In the genomic region with DNA sequence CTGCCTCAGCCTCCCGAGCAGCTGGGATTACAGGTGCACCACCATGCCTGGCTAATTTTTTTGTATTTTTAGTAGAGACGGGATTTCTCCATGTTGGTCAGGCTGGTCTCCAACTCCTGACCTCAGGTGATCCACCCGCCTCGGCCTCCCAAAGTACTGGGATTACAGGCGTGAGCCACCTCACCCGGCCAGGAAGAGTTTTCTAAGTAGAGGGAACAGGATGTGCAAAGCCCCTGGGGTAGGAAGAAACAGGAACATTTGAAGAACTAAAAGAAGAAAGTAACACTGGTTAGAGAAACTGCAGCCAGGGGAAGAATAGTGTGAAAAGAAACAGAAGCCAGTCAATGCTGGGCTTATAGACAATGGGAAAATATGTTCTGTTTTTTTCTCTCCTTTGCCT, we compare ENCODE assay signal across 8 cellular contexts. TPM values are rescaled to one million over a fixed set of nuclear protein-coding genes. Genes with fewer than 3 reads are reported as not detected.
A peak's percentile ranks its signal among the peaks of the same experiment; 100 is the strongest.
DNase-seq lines count a peak whose midpoint lies in the region; ATAC-seq and TF ChIP-seq lines count a peak whose summit lies in the region.
"Not testable (repeated sequence)": the region's sequence is repeated elsewhere in the genome, so short reads cannot be mapped to it uniquely, and the experiment has no call there.

No MANE protein-coding gene starts in this region.

- H3K27me3 ChIP-seq in OCI-LY1 (ENCODE audit: insufficient read depth, low read length); SU-DHL-6 (ENCODE audit: low read length); naive thymus-derived CD4-positive, alpha-beta T cell (ENCODE audit: control insufficient read depth in 2 of 2, insufficient read depth in 2 of 2, low read length in 2 of 2): not testable (repeated sequence)

- DNase-seq in CD14-positive monocyte (ENCODE audit: low spot score); activated CD4-positive, alpha-beta memory T cell treated with anti-CD3 and anti-CD28 coated beads, Interleukin-2, amount 10 ng/mL, durations not matched to agents 7 days and 5 days; activated naive CD8-positive, alpha-beta T cell treated with anti-CD3 and anti-CD28 coated beads, Interleukin-2, amount 10 ng/mL, durations not matched to agents 7 days and 5 days; naive thymus-derived CD4-positive, alpha-beta T cell: not testable (repeated sequence)
- DNase-seq in coronary artery (ENCODE audit: low spot score) (peak; percentile 12), sciatic nerve (ENCODE audit: low spot score) (peak; percentile 12)

- H2AFZ ChIP-seq in OCI-LY1 (ENCODE audit: low read length); SU-DHL-6 (ENCODE audit: low read depth, low read length, severe bottlenecking): not testable (repeated sequence)

- H3K36me3 Mint-ChIP-seq in CD14-positive monocyte; activated CD4-positive, alpha-beta memory T cell treated with anti-CD3 and anti-CD28 coated beads, Interleukin-2, amount 10 ng/mL, durations not matched to agents 7 days and 5 days (ENCODE audit: low read depth); activated naive CD8-positive, alpha-beta T cell treated with anti-CD3 and anti-CD28 coated beads, Interleukin-2, amount 10 ng/mL, durations not matched to agents 7 days and 5 days; naive thymus-derived CD4-positive, alpha-beta T cell: not testable (repeated sequence)

- not testable (repeated sequence) for H3K36me3 ChIP-seq in OCI-LY1 (ENCODE audit: insufficient read depth, low read length); SU-DHL-6 (ENCODE audit: low read length); naive thymus-derived CD4-positive, alpha-beta T cell (ENCODE audit: control insufficient read depth in 2 of 3, insufficient read depth in 3 of 3, low read length in 3 of 3)

- not testable (repeated sequence) for H3F3A ChIP-seq in OCI-LY1 (ENCODE audit: insufficient read depth, low read length)
- H3F3A ChIP-seq in SU-DHL-6 (ENCODE audit: insufficient read depth), result peaks cover 31% of the 10 kb centered on the region

- ATAC-seq in activated naive CD8-positive, alpha-beta T cell treated with anti-CD3 and anti-CD28 coated beads, Interleukin-2, amount 10 ng/mL, durations not matched to agents 7 days and 5 days (ENCODE audit: low read depth); naive thymus-derived CD4-positive, alpha-beta T cell; sciatic nerve: not testable (repeated sequence)

- not testable (repeated sequence) for H3K79me2 ChIP-seq in OCI-LY1 (ENCODE audit: insufficient read depth, low read length); SU-DHL-6 (ENCODE audit: insufficient read depth, low read length)

- H3K4me3 Mint-ChIP-seq in CD14-positive monocyte; activated CD4-positive, alpha-beta memory T cell treated with anti-CD3 and anti-CD28 coated beads, Interleukin-2, amount 10 ng/mL, durations not matched to agents 7 days and 5 days; activated naive CD8-positive, alpha-beta T cell treated with anti-CD3 and anti-CD28 coated beads, Interleukin-2, amount 10 ng/mL, durations not matched to agents 7 days and 5 days: not testable (repeated sequence)
- peak overlapping the region in 1 of 10 donors; percentile 25 for H3K4me3 Mint-ChIP-seq in naive thymus-derived CD4-positive, alpha-beta T cell

- POLR2A ChIA-PET in activated CD4-positive, alpha-beta memory T cell treated with anti-CD3 and anti-CD28 coated beads, Interleukin-2, amount 10 ng/mL, durations not matched to agents 7 days and 5 days (lab: Charles Lee), result not testable (repeated sequence)
- POLR2A ChIA-PET in activated naive CD8-positive, alpha-beta T cell treated with anti-CD3 and anti-CD28 coated beads, Interleukin-2, amount 10 ng/mL, durations not matched to agents 7 days and 5 days (lab: Charles Lee), result interaction anchor here (0.6 to 1.7 kb wide), 2 partner anchors 11 kb away, joined by 3 to 5 read pairs; no protein-coding TSS in a partner anchor
- POLR2A ChIA-PET in naive thymus-derived CD4-positive, alpha-beta T cell (lab: Charles Lee), result interaction anchor here (0.6 kb wide), 1 partner anchor 13 kb away, joined by 3 read pairs; no protein-coding TSS in a partner anchor

- H3K9ac ChIP-seq in OCI-LY1 (ENCODE audit: low read length); SU-DHL-6 (ENCODE audit: low read length): not testable (repeated sequence)

- CTCF ChIA-PET in activated CD4-positive, alpha-beta memory T cell treated with anti-CD3 and anti-CD28 coated beads, Interleukin-2, amount 10 ng/mL, durations not matched to agents 7 days and 5 days (lab: Charles Lee); naive thymus-derived CD4-positive, alpha-beta T cell (lab: Charles Lee): not testable (repeated sequence)

- H3K4me3 ChIP-seq in OCI-LY1 (ENCODE audit: low read depth, low read length, poor library complexity, severe bottlenecking); SU-DHL-6 (ENCODE audit: insufficient read depth, low read length, poor library complexity, severe bottlenecking); coronary artery; naive thymus-derived CD4-positive, alpha-beta T cell (ENCODE audit: low read length): not testable (repeated sequence)

- H3K4me1 Mint-ChIP-seq in CD14-positive monocyte, result peaks cover 27% of the 10 kb centered on the region
- not testable (repeated sequence) for H3K4me1 Mint-ChIP-seq in activated CD4-positive, alpha-beta memory T cell treated with anti-CD3 and anti-CD28 coated beads, Interleukin-2, amount 10 ng/mL, durations not matched to agents 7 days and 5 days
- peaks cover 23% of the 10 kb centered on the region for H3K4me1 Mint-ChIP-seq in activated naive CD8-positive, alpha-beta T cell treated with anti-CD3 and anti-CD28 coated beads, Interleukin-2, amount 10 ng/mL, durations not matched to agents 7 days and 5 days
- peaks cover 11 to 34% (median 20%) of the 10 kb centered on the region in 7 donors for H3K4me1 Mint-ChIP-seq in naive thymus-derived CD4-positive, alpha-beta T cell

- not testable (repeated sequence) for TF ChIP-seq CTCF in CD14-positive monocyte (IDR thresholded peaks at IDR 0.05); OCI-LY1 (IDR thresholded peaks at IDR 0.05; ENCODE audit: low read length); SU-DHL-6 (IDR thresholded peaks at IDR 0.05; ENCODE audit: insufficient read depth, low read length, poor library complexity, severe bottlenecking); coronary artery (IDR thresholded peaks at IDR 0.05)

- H4K20me1 ChIP-seq in OCI-LY1 (ENCODE audit: insufficient read depth, low read length); SU-DHL-6 (ENCODE audit: low read depth, low read length): not testable (repeated sequence)

- intact Hi-C loops in CD14-positive monocyte (cut with micrococcal nuclease); naive thymus-derived CD4-positive, alpha-beta T cell (cut with micrococcal nuclease); sciatic nerve (cut with DNase I): not testable (repeated sequence)

- not testable (repeated sequence) for H3K4me2 ChIP-seq in OCI-LY1 (ENCODE audit: low read length)
- H3K4me2 ChIP-seq in SU-DHL-6 (ENCODE audit: low read depth, low read length, poor library complexity, severe bottlenecking), result peak overlapping the region; percentile 6

- not testable (repeated sequence) for H3K9me3 Mint-ChIP-seq in CD14-positive monocyte; activated CD4-positive, alpha-beta memory T cell treated with anti-CD3 and anti-CD28 coated beads, Interleukin-2, amount 10 ng/mL, durations not matched to agents 7 days and 5 days; activated naive CD8-positive, alpha-beta T cell treated with anti-CD3 and anti-CD28 coated beads, Interleukin-2, amount 10 ng/mL, durations not matched to agents 7 days and 5 days; naive thymus-derived CD4-positive, alpha-beta T cell

- peak overlapping the region in 4 of 7 donors; percentile 33 to 79 (median 48) for H3K27ac Mint-ChIP-seq in CD14-positive monocyte
- H3K27ac Mint-ChIP-seq in activated CD4-positive, alpha-beta memory T cell treated with anti-CD3 and anti-CD28 coated beads, Interleukin-2, amount 10 ng/mL, durations not matched to agents 7 days and 5 days, result peak overlapping the region; percentile 26
- peak overlapping the region; percentile 52 for H3K27ac Mint-ChIP-seq in activated naive CD8-positive, alpha-beta T cell treated with anti-CD3 and anti-CD28 coated beads, Interleukin-2, amount 10 ng/mL, durations not matched to agents 7 days and 5 days
- peak overlapping the region in 6 of 9 donors; percentile 12 to 80 (median 52) for H3K27ac Mint-ChIP-seq in naive thymus-derived CD4-positive, alpha-beta T cell

- not testable (repeated sequence) for H3K9me3 ChIP-seq in OCI-LY1 (ENCODE audit: low read length); SU-DHL-6 (ENCODE audit: insufficient read depth, low read length); naive thymus-derived CD4-positive, alpha-beta T cell (ENCODE audit: control insufficient read depth in 2 of 3, low read length in 3 of 3)

- H3K27me3 Mint-ChIP-seq in CD14-positive monocyte (ENCODE audit: low read depth in 3 of 3); activated CD4-positive, alpha-beta memory T cell treated with anti-CD3 and anti-CD28 coated beads, Interleukin-2, amount 10 ng/mL, durations not matched to agents 7 days and 5 days; activated naive CD8-positive, alpha-beta T cell treated with anti-CD3 and anti-CD28 coated beads, Interleukin-2, amount 10 ng/mL, durations not matched to agents 7 days and 5 days; naive thymus-derived CD4-positive, alpha-beta T cell: not testable (repeated sequence)

- peak overlapping the region; percentile 49 for H3K27ac ChIP-seq in OCI-LY1 (ENCODE audit: low read depth, low read length, poor library complexity, severe bottlenecking)
- peak overlapping the region; percentile 79 for H3K27ac ChIP-seq in SU-DHL-6 (ENCODE audit: low read depth, low read length)
- not testable (repeated sequence) for H3K27ac ChIP-seq in coronary artery; naive thymus-derived CD4-positive, alpha-beta T cell (ENCODE audit: low read depth, low read length)

- H3K4me1 ChIP-seq in OCI-LY1 (ENCODE audit: insufficient read depth, low read length, severe bottlenecking), result peaks cover 56% of the 10 kb centered on the region
- not testable (repeated sequence) for H3K4me1 ChIP-seq in naive thymus-derived CD4-positive, alpha-beta T cell (ENCODE audit: control insufficient read depth in 2 of 2, insufficient read depth in 2 of 2, low read length in 2 of 2)

- not testable (repeated sequence) for H3K9me2 ChIP-seq in OCI-LY1 (ENCODE audit: low read depth, low read length); SU-DHL-6 (replicated peaks; ENCODE audit: insufficient read depth, low read length)

RNA-seq across cellular contexts. Expression of a gene that starts 35.1 kb away (rescaled TPM):
- 10 to 100 TPM; 10.5 to 41.5 TPM for polyA plus RNA-seq in CD14-positive monocyte
- total RNA-seq in activated CD4-positive, alpha-beta memory T cell treated with anti-CD3 and anti-CD28 coated beads, Interleukin-2, amount 10 ng/mL, durations not matched to agents 7 days and 5 days, result 10 to 100 TPM; 89.5 to 90.4 TPM
- total RNA-seq in activated naive CD8-positive, alpha-beta T cell treated with anti-CD3 and anti-CD28 coated beads, Interleukin-2, amount 10 ng/mL, durations not matched to agents 7 days and 5 days, result 100 to 1,000 TPM; 133 to 144 TPM
- total RNA-seq in naive thymus-derived CD4-positive, alpha-beta T cell, result 100 to 1,000 TPM in 3 of 5 experiments, 10 to 100 TPM in 2; 72.6 to 104 (median 100) TPM
- 10 to 100 TPM; 17.3 to 55.2 TPM for polyA plus RNA-seq in naive thymus-derived CD4-positive, alpha-beta T cell
- 34.9 TPM for total RNA-seq in sciatic nerve
